12 cellular contexts compared by ENCODE assay signal in the genomic region with DNA sequence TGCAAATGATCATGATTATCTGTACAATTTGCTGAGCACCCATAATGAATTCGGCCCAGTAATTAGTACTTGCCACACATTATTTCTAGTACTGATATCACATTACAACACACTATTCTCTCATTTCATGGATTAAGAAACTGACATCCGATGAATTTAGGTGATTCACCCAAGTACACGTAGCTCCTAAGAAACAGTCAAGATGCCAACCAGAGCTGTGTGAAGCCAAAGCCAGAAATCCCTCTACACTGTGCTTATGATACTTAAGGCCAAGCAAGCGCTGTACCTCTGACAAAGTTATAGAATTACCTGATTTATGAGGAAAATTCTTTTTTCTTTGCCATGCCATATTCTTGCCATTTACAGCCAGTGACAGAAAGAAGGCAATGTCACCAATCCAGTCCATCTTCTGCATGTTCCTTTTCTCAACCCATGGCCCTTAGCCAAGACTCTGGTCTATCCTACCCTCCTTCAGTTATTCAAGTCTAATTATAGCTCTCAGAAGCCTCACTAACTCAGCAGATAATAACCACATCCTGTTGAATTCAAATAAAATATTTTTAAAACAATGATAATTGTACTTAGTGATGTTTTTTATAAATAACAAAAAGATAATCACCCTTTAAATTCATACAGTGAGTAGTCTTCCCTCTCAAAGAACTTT.
DNase-seq lines count a peak whose midpoint lies in the region; ATAC-seq and TF ChIP-seq lines count a peak whose summit lies in the region.
"Had no signal": no experiment of that assay in that cellular context is flagged by ENCODE, and none has a peak within 500 bp of the region (broad histone marks: within the 10 kb centered on the region; RNA-seq: fewer than 3 reads in every experiment).

No MANE protein-coding gene starts in this region.

- DNase-seq in CD14-positive monocyte (ENCODE audit: low spot score): no peak
- peak in 9 of 34 experiments; percentile 2 to 20 (median 7) for DNase-seq in T-cell
- peak; percentile 28 for DNase-seq in foreskin melanocyte
- no peak for DNase-seq in ecto neural progenitor cell (ENCODE audit: low spot score)
- no peak for DNase-seq in activated T-helper 1 cell treated with anti-CD3 and anti-CD28 coated beads, Interleukin-12 subunit alpha, Interleukin-12 subunit beta, Interleukin-2, Interleukin-4 antibody, amounts not matched to agents 30 ng/mL and 10 ng/mL and 1 ng/mL, durations not matched to agents 14 hours and 24 hours and 36 hours (ENCODE audit: low spot score)
- DNase-seq in mesothelial cell of epicardium (ENCODE audit: low spot score in 2 of 2, unreplicated experiment in 2 of 2): no peak
- no peak for DNase-seq in GF-D8 (lab: John Stamatoyannopoulos, UW)
- DNase-seq: Caco-2, esophagus squamous epithelium, H9, NCI-H2107 had no signal

- peaks cover 47% of the 10 kb centered on the region for H3K4me1 Mint-ChIP-seq in CD14-positive monocyte
- peaks cover 33 to 45% (median 38%) of the 10 kb centered on the region in 3 donors for H3K4me1 Mint-ChIP-seq in IgD-negative memory B cell
- peaks cover 36 to 50% (median 42%) of the 10 kb centered on the region in 3 donors for H3K4me1 Mint-ChIP-seq in T-cell
- peaks cover 29% of the 10 kb centered on the region for H3K4me1 Mint-ChIP-seq in activated T-helper 1 cell treated with anti-CD3 and anti-CD28 coated beads, Interleukin-12 subunit alpha, Interleukin-12 subunit beta, Interleukin-2, Interleukin-4 antibody, amounts not matched to agents 30 ng/mL and 10 ng/mL and 1 ng/mL, durations not matched to agents 14 hours and 24 hours and 36 hours (ENCODE audit: low read depth)
- peaks cover 7% of the 10 kb centered on the region for H3K4me1 Mint-ChIP-seq in mesothelial cell of epicardium

- H3K9me3 Mint-ChIP-seq in CD14-positive monocyte (no peaks in the 10 kb centered on the region), IgD-negative memory B cell (no peaks in the 10 kb centered on the region), T-cell (no peaks in the 10 kb centered on the region), mesothelial cell of epicardium (no peaks in the 10 kb centered on the region)
- no peaks in the 10 kb centered on the region for H3K9me3 Mint-ChIP-seq in activated T-helper 1 cell treated with anti-CD3 and anti-CD28 coated beads, Interleukin-12 subunit alpha, Interleukin-12 subunit beta, Interleukin-2, Interleukin-4 antibody, amounts not matched to agents 30 ng/mL and 10 ng/mL and 1 ng/mL, durations not matched to agents 14 hours and 24 hours and 36 hours
- H3K9me3 Mint-ChIP-seq: H9 had no signal

- H3K36me3 Mint-ChIP-seq in CD14-positive monocyte (no peaks in the 10 kb centered on the region), IgD-negative memory B cell (peaks cover 5% of the 10 kb centered on the region), T-cell (no peaks in the 10 kb centered on the region), mesothelial cell of epicardium (no peaks in the 10 kb centered on the region)
- H3K36me3 Mint-ChIP-seq in activated T-helper 1 cell treated with anti-CD3 and anti-CD28 coated beads, Interleukin-12 subunit alpha, Interleukin-12 subunit beta, Interleukin-2, Interleukin-4 antibody, amounts not matched to agents 30 ng/mL and 10 ng/mL and 1 ng/mL, durations not matched to agents 14 hours and 24 hours and 36 hours (ENCODE audit: low read depth): peaks cover 3% of the 10 kb centered on the region

- POLR2A ChIA-PET in T-cell (lab: Charles Lee): no interaction called here

- CTCF ChIA-PET in T-cell (lab: Charles Lee): interaction anchor here in 1 of 2 donors (0.6 kb wide), 1 partner anchor 304 kb away, joined by 3 read pairs; no protein-coding TSS in a partner anchor

- ATAC-seq in T-cell (replicated peaks in 1 of 4): peak in 3 of 4 experiments; percentile 52 to 74 (median 60)

- intact Hi-C loops in CD14-positive monocyte (cut with micrococcal nuclease): no loop called here
- intact Hi-C loops in activated T-helper 1 cell treated with anti-CD3 and anti-CD28 coated beads, Interleukin-12 subunit alpha, Interleukin-12 subunit beta, Interleukin-2, Interleukin-4 antibody, amounts not matched to agents 30 ng/mL and 10 ng/mL and 1 ng/mL, durations not matched to agents 14 hours and 24 hours and 36 hours (cut with micrococcal nuclease): no loop called here

- H3K27ac Mint-ChIP-seq in CD14-positive monocyte (peak overlapping the region; percentile 88 to 97 (median 95)), IgD-negative memory B cell (peak overlapping the region; percentile 33 to 92 (median 67)), T-cell (peak overlapping the region; percentile 71 to 76), mesothelial cell of epicardium (no peak overlapping the region)
- no peak overlapping the region for H3K27ac Mint-ChIP-seq in activated T-helper 1 cell treated with anti-CD3 and anti-CD28 coated beads, Interleukin-12 subunit alpha, Interleukin-12 subunit beta, Interleukin-2, Interleukin-4 antibody, amounts not matched to agents 30 ng/mL and 10 ng/mL and 1 ng/mL, durations not matched to agents 14 hours and 24 hours and 36 hours
- H3K27ac Mint-ChIP-seq: H9 had no signal

- TF ChIP-seq CTCF in CD14-positive monocyte (IDR thresholded peaks at IDR 0.05) (no peak), mesothelial cell of epicardium (IDR thresholded peaks at IDR 0.05; ENCODE audit: unreplicated experiment) (no peak)

- peaks cover 0 to 1% (median 0%) of the 10 kb centered on the region in 3 donors for H3K27me3 Mint-ChIP-seq in CD14-positive monocyte (ENCODE audit: low read depth in 3 of 3)
- peaks cover 3% of the 10 kb centered on the region for H3K27me3 Mint-ChIP-seq in IgD-negative memory B cell
- no peaks in the 10 kb centered on the region for H3K27me3 Mint-ChIP-seq in T-cell
- H3K27me3 Mint-ChIP-seq in activated T-helper 1 cell treated with anti-CD3 and anti-CD28 coated beads, Interleukin-12 subunit alpha, Interleukin-12 subunit beta, Interleukin-2, Interleukin-4 antibody, amounts not matched to agents 30 ng/mL and 10 ng/mL and 1 ng/mL, durations not matched to agents 14 hours and 24 hours and 36 hours (ENCODE audit: insufficient read depth): no peaks in the 10 kb centered on the region
- H3K27me3 Mint-ChIP-seq in mesothelial cell of epicardium (ENCODE audit: low read depth): no peaks in the 10 kb centered on the region

- H3K4me3 Mint-ChIP-seq in CD14-positive monocyte: peak overlapping the region; percentile 65 to 79
- H3K4me3 Mint-ChIP-seq in IgD-negative memory B cell: peak overlapping the region; percentile 12 to 89 (median 68)
- H3K4me3 Mint-ChIP-seq in T-cell: peak overlapping the region; percentile 42 to 60 (median 56)
- H3K4me3 Mint-ChIP-seq in activated T-helper 1 cell treated with anti-CD3 and anti-CD28 coated beads, Interleukin-12 subunit alpha, Interleukin-12 subunit beta, Interleukin-2, Interleukin-4 antibody, amounts not matched to agents 30 ng/mL and 10 ng/mL and 1 ng/mL, durations not matched to agents 14 hours and 24 hours and 36 hours: no peak overlapping the region
- H3K4me3 Mint-ChIP-seq in mesothelial cell of epicardium: no peak overlapping the region
- H3K4me3 Mint-ChIP-seq: H9 had no signal

Comparison
In these comparisons a context has a peak if more than half of its experiments do, and no peak if none do; other contexts are left out.
1. H3K27ac Mint-ChIP-seq: peak in CD14-positive monocyte (7 of 7), IgD-negative memory B cell (3 of 3) and T-cell (2 of 2); none in activated T-helper 1 cell treated with anti-CD3 and anti-CD28 coated beads, Interleukin-12 subunit alpha, Interleukin-12 subunit beta, Interleukin-2, Interleukin-4 antibody, amounts not matched to agents 30 ng/mL and 10 ng/mL and 1 ng/mL, durations not matched to agents 14 hours and 24 hours and 36 hours (single experiment) and mesothelial cell of epicardium (single experiment).
2. H3K4me3 Mint-ChIP-seq: peak in CD14-positive monocyte (2 of 2), IgD-negative memory B cell (4 of 4) and T-cell (3 of 3); none in activated T-helper 1 cell treated with anti-CD3 and anti-CD28 coated beads, Interleukin-12 subunit alpha, Interleukin-12 subunit beta, Interleukin-2, Interleukin-4 antibody, amounts not matched to agents 30 ng/mL and 10 ng/mL and 1 ng/mL, durations not matched to agents 14 hours and 24 hours and 36 hours (single experiment) and mesothelial cell of epicardium (single experiment).